In genomic region chr6:109892451-109893435, GRCh38 we compare ENCODE assay signal across 12 cellular contexts.
DNase-seq lines count a peak whose midpoint lies in the region; FAIRE-seq and TF ChIP-seq lines count a peak whose summit lies in the region.
"Had no signal": no experiment of that assay in that cellular context is flagged by ENCODE, and none has a peak within 500 bp of the region (broad histone marks: within the 10 kb centered on the region; RNA-seq: fewer than 3 reads in every experiment).

No MANE protein-coding gene starts in this region.

- FAIRE-seq in GM12892 (lab: Jason Lieb, UNC): no peak

- no peaks in the 10 kb centered on the region for H3K36me3 Mint-ChIP-seq in neural progenitor cell
- H3K36me3 Mint-ChIP-seq: brain had no signal

- TF ChIP-seq POLR2A in breast epithelium (IDR thresholded peaks at IDR 0.05) (no peak), GM12892 (IDR thresholded peaks at IDR 0.05; ENCODE audit: low read depth, low read length) (no peak)

- no peaks in the 10 kb centered on the region for H3K36me3 ChIP-seq in BLaER1
- no peaks in the 10 kb centered on the region for H3K36me3 ChIP-seq in breast epithelium
- no peaks in the 10 kb centered on the region for H3K36me3 ChIP-seq in liver (ENCODE audit: control insufficient read depth in 4 of 4, insufficient read depth in 3 of 4, low read depth in 1 of 4, low read length in 3 of 4)
- H3K36me3 ChIP-seq in left ventricle myocardium inferior: no peaks in the 10 kb centered on the region
- H3K36me3 ChIP-seq in neural progenitor cell: no peaks in the 10 kb centered on the region
- H3K36me3 ChIP-seq: heart left ventricle, right lobe of liver had no signal

- no peak overlapping the region for H3K27ac Mint-ChIP-seq in neural progenitor cell
- H3K27ac Mint-ChIP-seq: brain had no signal

- peak; percentile 49 for DNase-seq in NCI-H1105 (lab: John Stamatoyannopoulos, UW)
- DNase-seq in breast epithelium (ENCODE audit: low spot score in 2 of 2): peak; percentile 71 to 76
- DNase-seq in GM12892 (ENCODE audit: insufficient read length): no peak
- DNase-seq in NCI-H1694 (lab: John Stamatoyannopoulos, UW): no peak
- DNase-seq in left ventricle myocardium inferior: no peak
- DNase-seq in neural progenitor cell (ENCODE audit: low spot score): no peak
- DNase-seq: activated CD8-positive, alpha-beta memory T cell treated with anti-CD3 and anti-CD28 coated beads for 24 hours; right lobe of liver had no signal

- H3K79me2 ChIP-seq in neural progenitor cell (ENCODE audit: low read depth): no peaks in the 10 kb centered on the region

- 69% methylated on average over 11 of the region's 11 CpGs for WGBS in liver

- peaks cover 19% of the 10 kb centered on the region; the same call in 1 of the 2 replicates for H3K9me3 ChIP-seq in BLaER1
- no peaks in the 10 kb centered on the region for H3K9me3 ChIP-seq in breast epithelium
- H3K9me3 ChIP-seq in liver (ENCODE audit: control insufficient read depth in 4 of 4, low read length in 3 of 4): no peaks in the 10 kb centered on the region
- H3K9me3 ChIP-seq in left ventricle myocardium inferior (replicated peaks): no peaks in the 10 kb centered on the region
- no peaks in the 10 kb centered on the region for H3K9me3 ChIP-seq in neural progenitor cell (ENCODE audit: low read depth)
- H3K9me3 ChIP-seq: heart left ventricle, right lobe of liver had no signal

- no peak overlapping the region for H2AFZ ChIP-seq in neural progenitor cell (replicated peaks)

- H3K27me3 ChIP-seq in BLaER1: no peaks in the 10 kb centered on the region
- no peaks in the 10 kb centered on the region for H3K27me3 ChIP-seq in breast epithelium
- H3K27me3 ChIP-seq in liver (ENCODE audit: control insufficient read depth in 4 of 4, insufficient read depth in 4 of 4, low read length in 3 of 4): no peaks in the 10 kb centered on the region
- peaks cover 1% of the 10 kb centered on the region for H3K27me3 ChIP-seq in left ventricle myocardium inferior (ENCODE audit: low read depth)
- no peaks in the 10 kb centered on the region for H3K27me3 ChIP-seq in neural progenitor cell
- H3K27me3 ChIP-seq: heart left ventricle, right lobe of liver had no signal

- TF ChIP-seq RAD21 in liver (IDR thresholded peaks at IDR 0.05): no peak

- H3K4me1 Mint-ChIP-seq in neural progenitor cell: peaks cover 6% of the 10 kb centered on the region

- H3K4me3 ChIP-seq in BLaER1 (no peak overlapping the region), breast epithelium (no peak overlapping the region), liver (ENCODE audit: low read depth in 1 of 3, low read length in 3 of 3) (no peak overlapping the region), left ventricle myocardium inferior (no peak overlapping the region), neural progenitor cell (no peak overlapping the region)
- H3K4me3 ChIP-seq: heart left ventricle, right lobe of liver had no signal

- H4K20me1 ChIP-seq in BLaER1: no peaks in the 10 kb centered on the region
- H4K20me1 ChIP-seq in neural progenitor cell (ENCODE audit: low read depth): no peaks in the 10 kb centered on the region

- H3K9me3 Mint-ChIP-seq in neural progenitor cell: no peaks in the 10 kb centered on the region

- H3K27ac ChIP-seq in BLaER1 (no peak overlapping the region), breast epithelium (peak overlapping the region; percentile 69 to 80), liver (ENCODE audit: low read depth in 1 of 2, low read length in 2 of 2) (no peak overlapping the region), left ventricle myocardium inferior (replicated peaks) (no peak overlapping the region), neural progenitor cell (no peak overlapping the region)

- H3K4me3 Mint-ChIP-seq in neural progenitor cell: no peak overlapping the region
- H3K4me3 Mint-ChIP-seq: brain had no signal

- TF ChIP-seq CTCF in breast epithelium (IDR thresholded peaks at IDR 0.05) (peak in 2 of 3 donors; percentile 31 to 34), liver (IDR thresholded peaks at IDR 0.05; ENCODE audit: low read depth, low read length, missing input control) (no peak), left ventricle myocardium inferior (IDR thresholded peaks at IDR 0.05; ENCODE audit: borderline replicate concordance) (no peak), neural progenitor cell (IDR thresholded peaks at IDR 0.05) (no peak)

- H3K4me2 ChIP-seq in BLaER1: peak overlapping the region; percentile 55
- H3K4me2 ChIP-seq in neural progenitor cell: no peak overlapping the region

- H3K27me3 Mint-ChIP-seq in neural progenitor cell (ENCODE audit: insufficient read depth, low read depth): peaks cover 2% of the 10 kb centered on the region

- H3F3A ChIP-seq in neural progenitor cell (ENCODE audit: low read depth): no peaks in the 10 kb centered on the region

- H3K9ac ChIP-seq in BLaER1: no peak overlapping the region
- no peak overlapping the region for H3K9ac ChIP-seq in liver (ENCODE audit: low read depth in 1 of 2, low read length in 2 of 2)
- H3K9ac ChIP-seq in neural progenitor cell: no peak overlapping the region

- intact Hi-C loops in breast epithelium (cut with DNase I; ENCODE audit: low total_unique reads) (no loop called here), left ventricle myocardium inferior (cut with micrococcal nuclease) (no loop called here)

- H3K4me1 ChIP-seq in BLaER1 (peaks cover 22% of the 10 kb centered on the region), breast epithelium (peaks cover 0 to 4% of the 10 kb centered on the region in 2 donors), liver (ENCODE audit: control insufficient read depth in 4 of 4, insufficient read depth in 4 of 4, low read length in 3 of 4) (no peaks in the 10 kb centered on the region), left ventricle myocardium inferior (no peaks in the 10 kb centered on the region), neural progenitor cell (no peaks in the 10 kb centered on the region)
- H3K4me1 ChIP-seq: right lobe of liver had no signal

TF ChIP-seq in liver, 16 proteins besides CTCF, POLR2A, EP300 and RAD21:
- TF ChIP-seq SP1 (IDR thresholded peaks at IDR 0.05): peak; percentile 24
- no peak for TF ChIP-seq MAX (IDR thresholded peaks at IDR 0.05)

Comparison
In these comparisons a context has a peak if more than half of its experiments do, and no peak if none do; other contexts are left out.
1. H3K27ac ChIP-seq: peak in breast epithelium (2 of 2); none in BLaER1 (single experiment), liver (0 of 2), left ventricle myocardium inferior (single experiment) and neural progenitor cell (single experiment).
2. DNase-seq: peak in NCI-H1105 (single experiment) and breast epithelium (2 of 2); none in GM12892 (single experiment), NCI-H1694 (single experiment), left ventricle myocardium inferior (single experiment) and neural progenitor cell (single experiment).
3. CTCF ChIP-seq: peak in breast epithelium (2 of 3); none in liver (single experiment), left ventricle myocardium inferior (single experiment) and neural progenitor cell (single experiment).